ENCODE assay signal across 19 cellular contexts in the genomic region with DNA sequence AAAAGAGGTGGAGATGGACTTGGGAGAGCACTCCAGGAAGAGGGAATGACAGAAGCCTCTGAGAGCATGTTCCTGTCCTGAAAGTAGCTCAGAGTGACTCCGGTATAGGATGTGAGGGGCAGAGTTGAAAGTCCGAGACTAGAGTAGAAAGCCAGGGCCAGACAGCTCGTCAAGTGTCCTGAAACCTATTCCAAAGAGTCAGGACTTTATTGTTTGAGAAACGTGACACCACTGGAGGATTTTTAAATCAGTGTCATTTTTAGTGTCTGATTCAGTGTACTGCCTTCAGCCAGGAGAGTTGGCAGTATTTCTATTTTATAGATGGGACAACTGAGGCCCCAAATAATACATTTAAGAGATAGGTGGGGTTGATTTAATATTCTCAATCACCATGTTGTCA. TPM values are rescaled to one million over a fixed set of nuclear protein-coding genes. Genes with fewer than 3 reads are reported as not detected.
DNase-seq lines count a peak whose midpoint lies in the region; ATAC-seq and TF ChIP-seq lines count a peak whose summit lies in the region.
"Had no signal": no experiment of that assay in that cellular context is flagged by ENCODE, and none has a peak within 500 bp of the region (broad histone marks: within the 10 kb centered on the region; RNA-seq: fewer than 3 reads in every experiment).

No MANE protein-coding gene starts in this region.

- no peaks in the 10 kb centered on the region for H3K9me3 ChIP-seq in IMR-90 (ENCODE audit: control insufficient read depth, insufficient read depth, low read length)
- H3K9me3 ChIP-seq in transverse colon: no peaks in the 10 kb centered on the region
- H3K9me3 ChIP-seq in Peyer's patch: no peaks in the 10 kb centered on the region
- H3K9me3 ChIP-seq in neural progenitor cell (ENCODE audit: low read depth): no peaks in the 10 kb centered on the region
- H3K9me3 ChIP-seq: SJCRH30, vagina had no signal

- H3K4me3 ChIP-seq in IMR-90 (ENCODE audit: insufficient read depth, low read depth, low read length) (no peak overlapping the region; the same call in 1 of the 2 replicates), coronary artery (peak overlapping the region; percentile 73), transverse colon (no peak overlapping the region), Peyer's patch (no peak overlapping the region), neural progenitor cell (no peak overlapping the region)
- H3K4me3 ChIP-seq: SJCRH30 had no signal

- peak overlapping the region; percentile 4; the same call in 1 of the 2 replicates for H3K56ac ChIP-seq in IMR-90 (ENCODE audit: extremely low read depth, insufficient read depth, low read length)

- peaks cover 22% of the 10 kb centered on the region for H3F3A ChIP-seq in neural progenitor cell (ENCODE audit: low read depth)

- H2AK5ac ChIP-seq in IMR-90 (ENCODE audit: low read depth, low read length): peak overlapping the region; percentile 83

- POLR2A ChIA-PET in IMR-90 (lab: Charles Lee; ENCODE audit: unreplicated experiment): no interaction called here

- peak overlapping the region; percentile 12 for H2BK5ac ChIP-seq in IMR-90 (ENCODE audit: low read depth, low read length, poor library complexity, severe bottlenecking)

- H3K4me2 ChIP-seq in IMR-90 (ENCODE audit: low read depth, low read length) (peak overlapping the region; percentile 95), neural progenitor cell (no peak overlapping the region)

- H3K36me3 Mint-ChIP-seq in neural progenitor cell: no peaks in the 10 kb centered on the region
- H3K36me3 Mint-ChIP-seq: activated CD4-positive, alpha-beta memory T cell treated with anti-CD3 and anti-CD28 coated beads for 36 hours; CD4-positive, alpha-beta memory T cell; natural killer cell treated with Interleukin-12 subunit alpha and Interleukin-12 subunit beta and Interleukin-15 and Interleukin-18, amount 100 ng/mL, for 72 hours; stimulated activated memory B cell treated with anti-CD40 and anti-IgM and Interleukin-4, amounts not matched to agents 10 μg/mL and 1 μg/mL and 100 μg/mL, for 72 hours had no signal

- H3K27me3 Mint-ChIP-seq in neural progenitor cell (ENCODE audit: insufficient read depth, low read depth): peaks cover 2% of the 10 kb centered on the region

- no peaks in the 10 kb centered on the region for H3K36me3 ChIP-seq in IMR-90 (ENCODE audit: control insufficient read depth, insufficient read depth, low read length)
- H3K36me3 ChIP-seq in transverse colon: no peaks in the 10 kb centered on the region
- H3K36me3 ChIP-seq in Peyer's patch: no peaks in the 10 kb centered on the region
- H3K36me3 ChIP-seq in neural progenitor cell: no peaks in the 10 kb centered on the region
- H3K36me3 ChIP-seq: SJCRH30, vagina had no signal

- no peak for ATAC-seq in IMR-90 (ENCODE audit: low read depth)
- ATAC-seq: esophagus mucosa; HCT116; natural killer cell treated with Interleukin-12 subunit alpha and Interleukin-12 subunit beta and Interleukin-15 and Interleukin-18, amount 100 ng/mL, for 72 hours; stimulated activated memory B cell treated with anti-CD40 and anti-IgM and Interleukin-4, amounts not matched to agents 10 μg/mL and 1 μg/mL and 100 μg/mL, for 72 hours had no signal

- no peak for TF ChIP-seq RAD21 in IMR-90 (IDR thresholded peaks at IDR 0.05; ENCODE audit: low read length)

- in situ Hi-C loops in IMR-90 (cut with MboI; ENCODE audit: low sequenced_read_pairs): no loop called here
- in situ Hi-C loops in transverse colon (cut with MboI; ENCODE audit: low pct_ligation_motif_present in 1 of 4, low pct_unique_long_range_greater_than_20kb in 1 of 4, low sequenced_read_pairs in 3 of 4): loop anchor here in 1 of 4 donors (25.0 kb wide), 1 partner anchor 483 kb away; no protein-coding TSS in a partner anchor

- H3K4ac ChIP-seq in IMR-90 (ENCODE audit: low read depth, low read length): peak overlapping the region; percentile 77

- H3K4me1 ChIP-seq in IMR-90 (ENCODE audit: control insufficient read depth, insufficient read depth, low read length) (peaks cover 6% of the 10 kb centered on the region), transverse colon (peaks cover 0 to 7% (median 3%) of the 10 kb centered on the region in 4 donors), Peyer's patch (no peaks in the 10 kb centered on the region), neural progenitor cell (peaks cover 18% of the 10 kb centered on the region)
- H3K4me1 ChIP-seq: SJCRH30 had no signal

- H3K18ac ChIP-seq in IMR-90 (ENCODE audit: low read depth, low read length): peak overlapping the region; percentile 11; the same call in 1 of the 2 replicates

- H3K9ac ChIP-seq in IMR-90 (ENCODE audit: low read depth, low read length): no peak overlapping the region
- no peak overlapping the region for H3K9ac ChIP-seq in neural progenitor cell

- H2BK120ac ChIP-seq in IMR-90 (ENCODE audit: low read depth, low read length): peak overlapping the region; percentile 78

- peak overlapping the region; percentile 5 for H2AK9ac ChIP-seq in IMR-90 (replicated peaks; ENCODE audit: low read depth, low read length, poor library complexity)

- peak overlapping the region; percentile 54; the same call in 1 of the 2 replicates for H2BK20ac ChIP-seq in IMR-90 (ENCODE audit: low read depth, low read length)

- no peaks in the 10 kb centered on the region for H3K79me2 ChIP-seq in neural progenitor cell (ENCODE audit: low read depth)

- H4K5ac ChIP-seq in IMR-90 (ENCODE audit: low read depth, low read length): peak overlapping the region; percentile 65; the same call in 1 of the 2 replicates

- no TSS peak for BruUV-seq in IMR-90 (replicated peaks; lab: Mats Ljungman, UMichigan)

- peak overlapping the region; percentile 76 to 93; a peak in 3 of 4 replicates for H4K8ac ChIP-seq in IMR-90 (ENCODE audit: low read depth in 2 of 2, low read length in 2 of 2)

- no peak overlapping the region for H3K27ac Mint-ChIP-seq in neural progenitor cell
- H3K27ac Mint-ChIP-seq: activated CD4-positive, alpha-beta memory T cell treated with anti-CD3 and anti-CD28 coated beads for 36 hours; CD4-positive, alpha-beta memory T cell; natural killer cell treated with Interleukin-12 subunit alpha and Interleukin-12 subunit beta and Interleukin-15 and Interleukin-18, amount 100 ng/mL, for 72 hours; stimulated activated memory B cell treated with anti-CD40 and anti-IgM and Interleukin-4, amounts not matched to agents 10 μg/mL and 1 μg/mL and 100 μg/mL, for 72 hours had no signal

- peak overlapping the region; percentile 82 for H3K14ac ChIP-seq in IMR-90 (replicated peaks; ENCODE audit: low read depth, low read length)

- H3K9me3 Mint-ChIP-seq in neural progenitor cell: no peaks in the 10 kb centered on the region
- H3K9me3 Mint-ChIP-seq: activated CD4-positive, alpha-beta memory T cell treated with anti-CD3 and anti-CD28 coated beads for 36 hours; natural killer cell treated with Interleukin-12 subunit alpha and Interleukin-12 subunit beta and Interleukin-15 and Interleukin-18, amount 100 ng/mL, for 72 hours; stimulated activated memory B cell treated with anti-CD40 and anti-IgM and Interleukin-4, amounts not matched to agents 10 μg/mL and 1 μg/mL and 100 μg/mL, for 72 hours had no signal

- H3K4me3 Mint-ChIP-seq in neural progenitor cell: no peak overlapping the region
- H3K4me3 Mint-ChIP-seq: activated CD4-positive, alpha-beta memory T cell treated with anti-CD3 and anti-CD28 coated beads for 36 hours; natural killer cell treated with Interleukin-12 subunit alpha and Interleukin-12 subunit beta and Interleukin-15 and Interleukin-18, amount 100 ng/mL, for 72 hours; stimulated activated memory B cell treated with anti-CD40 and anti-IgM and Interleukin-4, amounts not matched to agents 10 μg/mL and 1 μg/mL and 100 μg/mL, for 72 hours had no signal

- peak overlapping the region; percentile 79; the same call in 2 of the 3 replicates for H2BK15ac ChIP-seq in IMR-90 (ENCODE audit: low read depth, low read length)

- H3K4me1 Mint-ChIP-seq in neural progenitor cell: peaks cover 46% of the 10 kb centered on the region

- H4K20me1 ChIP-seq in IMR-90 (ENCODE audit: insufficient read depth, low read length) (no peaks in the 10 kb centered on the region), neural progenitor cell (ENCODE audit: low read depth) (no peaks in the 10 kb centered on the region)

- peak overlapping the region; percentile 88 for H3K23ac ChIP-seq in IMR-90 (ENCODE audit: low read depth, low read length)

- H2AFZ ChIP-seq in IMR-90 (replicated peaks; ENCODE audit: low read length, poor library complexity) (no peak overlapping the region), neural progenitor cell (replicated peaks) (no peak overlapping the region)

- WGBS in IMR-90 (ENCODE audit: extremely low coverage in 2 of 2, insufficient read length in 1 of 2), 2 experiments: 64% methylated on average over 3 of the region's 4 CpGs; no CpG with 5 or more reads in 1 of the 2 experiments
- WGBS in transverse colon (ENCODE audit: low coverage in 1 of 2), 2 donors: 72 to 75% methylated on average over 3 to 4 of the region's 4 CpGs

- H4K91ac ChIP-seq in IMR-90 (ENCODE audit: insufficient read depth, low read depth, low read length): peak overlapping the region; percentile 29

- intact Hi-C loops in IMR-90 (cut with micrococcal nuclease): no loop called here
- intact Hi-C loops in transverse colon (cut with DNase I; ENCODE audit: low total_unique reads): no loop called here

- dilution Hi-C loops in IMR-90 (cut with HindIII; ENCODE audit: low sequenced_read_pairs, unreplicated experiment): no loop called here

- peaks cover 2% of the 10 kb centered on the region; the same call in 1 of the 2 replicates for H3K9me1 ChIP-seq in IMR-90 (ENCODE audit: insufficient read depth, low read length)

- CTCF ChIA-PET in IMR-90 (lab: Yijun Ruan, JAX): interaction anchor here (0.6 to 1.4 kb wide), 3 partner anchors 57 to 426 kb away, joined by 4 read pairs; no protein-coding TSS in a partner anchor

- H3K27me3 ChIP-seq in IMR-90 (ENCODE audit: control insufficient read depth, insufficient read depth, low read length) (no peaks in the 10 kb centered on the region), transverse colon (no peaks in the 10 kb centered on the region), Peyer's patch (no peaks in the 10 kb centered on the region), neural progenitor cell (no peaks in the 10 kb centered on the region)
- H3K27me3 ChIP-seq: SJCRH30, vagina had no signal

- peaks cover 12 to 29% of the 10 kb centered on the region in 2 experiments for H3K79me1 ChIP-seq in IMR-90 (ENCODE audit: low read depth in 1 of 2, low read length in 2 of 2)

- TF ChIP-seq POLR2A in IMR-90 (IDR thresholded peaks at IDR 0.05; ENCODE audit: low read depth, low read length): no peak
- TF ChIP-seq POLR2A in transverse colon (IDR thresholded peaks at IDR 0.05): no peak
- no peak for TF ChIP-seq POLR2A in Peyer's patch (IDR thresholded peaks at IDR 0.05)

- no peak for TF ChIP-seq EP300 in transverse colon (IDR thresholded peaks at IDR 0.05; ENCODE audit: low read depth)

- no peak for DNase-seq in IMR-90
- no peak for DNase-seq in coronary artery (ENCODE audit: low spot score)
- peak; percentile 51 for DNase-seq in myocyte (ENCODE audit: low read depth)
- no peak for DNase-seq in transverse colon
- DNase-seq in effector CD4-positive, alpha-beta T cell: no peak
- DNase-seq in Peyer's patch: no peak
- no peak for DNase-seq in neural progenitor cell (ENCODE audit: low spot score)
- DNase-seq: activated CD4-positive, alpha-beta memory T cell treated with anti-CD3 and anti-CD28 coated beads for 36 hours; CD4-positive, alpha-beta memory T cell; cortex of kidney; DMS79 treated with DMSO at 0.1 percent for 48 hours; NCI-H1048; NK-92 treated with Interleukin-12 subunit alpha and Interleukin-12 subunit beta, amount 100 ng/mL, for 24 hours; SJCRH30 had no signal

- H3K27ac ChIP-seq in IMR-90 (ENCODE audit: insufficient read depth, low read length) (no peak overlapping the region), coronary artery (peak overlapping the region; percentile 54 to 69), transverse colon (peak overlapping the region; percentile 78 to 87 (median 80)), Peyer's patch (no peak overlapping the region), neural progenitor cell (no peak overlapping the region)
- H3K27ac ChIP-seq: SJCRH30, vagina had no signal

- TF ChIP-seq CTCF in IMR-90 (conservative IDR thresholded peaks at IDR 0.05; ENCODE audit: low read depth, low read length) (no peak), coronary artery (IDR thresholded peaks at IDR 0.05) (no peak), transverse colon (IDR thresholded peaks at IDR 0.05) (no peak), Peyer's patch (IDR thresholded peaks at IDR 0.05) (no peak), neural progenitor cell (IDR thresholded peaks at IDR 0.05) (no peak)

RNA-seq across cellular contexts. Expression of gene RBMS3, which starts 1.6 kb away (rescaled TPM):
- 110 and 127 TPM in 2 replicates for total RNA-seq in IMR-90 (2012; rRNA removed)
- polyA plus RNA-seq in IMR-90 (2012; rRNA removed): 15.2 and 17.1 TPM in 2 replicates
- polyA plus RNA-seq in IMR-90 (2012; cell fraction: cytosol; rRNA removed): 4.3 and 5.0 TPM in 2 replicates
- polyA plus RNA-seq in IMR-90 (2012; cell fraction: nucleus; rRNA removed; ENCODE audit: low replicate concordance): 10.2 and 28.8 TPM in 2 replicates
- total RNA-seq in myocyte: 30.6 and 32.2 TPM in 2 replicates
- polyA plus RNA-seq in myocyte (2012): 26.7 TPM
- total RNA-seq in transverse colon: 10 to 100 TPM in 3 of 4 donors, 1 to 10 TPM in 1; 3.8 to 18.7 (median 14.6) TPM
- 10 to 100 TPM in 2 of 4 donors, 1 to 10 TPM in 2; 2.8 to 77.6 (median 13.7) TPM for total RNA-seq in Peyer's patch
- 0.47 and 0.65 TPM in 2 replicates for total RNA-seq in neural progenitor cell (ENCODE audit: low replicate concordance)

Comparison
In these comparisons a context has a peak if more than half of its experiments do, and no peak if none do; other contexts are left out.
1. H3K27ac ChIP-seq: peak in coronary artery (2 of 2) and transverse colon (4 of 4); none in IMR-90 (single experiment), Peyer's patch (0 of 4) and neural progenitor cell (single experiment).